ENCODE assay signal across 25 cellular contexts in genomic region chr19:39254539-39255345, GRCh38. TPM values are rescaled to one million over a fixed set of nuclear protein-coding genes. Genes with fewer than 3 reads are reported as not detected.
A peak's percentile ranks its signal among the peaks of the same experiment; 100 is the strongest.
DNase-seq lines count a peak whose midpoint lies in the region; ATAC-seq and TF ChIP-seq lines count a peak whose summit lies in the region.
"Had no signal": no experiment of that assay in that cellular context is flagged by ENCODE, and none has a peak within 500 bp of the region (broad histone marks: within the 10 kb centered on the region; RNA-seq: fewer than 3 reads in every experiment).

No MANE protein-coding gene starts in this region.

- no peak overlapping the region for H3K4ac ChIP-seq in neuronal stem cell (ENCODE audit: low read length)

- H3K14ac ChIP-seq in neuronal stem cell (ENCODE audit: low read length), result no peak overlapping the region

- no peaks in the 10 kb centered on the region for H3K79me1 ChIP-seq in neuronal stem cell (ENCODE audit: low read depth, low read length)

- H3K27me3 ChIP-seq in GM23338 (ENCODE audit: insufficient read depth) (peaks cover 35% of the 10 kb centered on the region), neuronal stem cell (ENCODE audit: control insufficient read depth in 3 of 3, insufficient read depth in 3 of 3, low read depth in 1 of 3, low read length in 3 of 3) (peaks cover 0 to 48% (median 9%) of the 10 kb centered on the region in 3 experiments)
- H3K27me3 ChIP-seq: BLaER1 treated with 17β-estradiol and CSF1 and Interleukin-3, amounts not matched to agents 10 nM and 100 nM had no signal

- no peaks in the 10 kb centered on the region; the same call in 2 of the 3 replicates for H3K4me1 Mint-ChIP-seq in GM23338
- H3K4me1 Mint-ChIP-seq in T-helper 2 cell treated with Interferon-gamma antibody and Interleukin-4, amounts not matched to agents 5 μg/mL and 100 μg/mL, for 36 hours (ENCODE audit: low read depth), result peaks cover 3% of the 10 kb centered on the region

- H2AFZ ChIP-seq in GM23338 (no peak overlapping the region; the same call in 1 of the 2 replicates), neuronal stem cell (ENCODE audit: low read length) (no peak overlapping the region)

- no peak overlapping the region for H3K18ac ChIP-seq in neuronal stem cell (ENCODE audit: low read length)

- H3F3A ChIP-seq in GM23338 (replicated peaks; ENCODE audit: low read depth), result no peaks in the 10 kb centered on the region

- no peak overlapping the region for H3K4me2 ChIP-seq in GM23338
- no peak overlapping the region for H3K4me2 ChIP-seq in neuronal stem cell (ENCODE audit: insufficient read depth, low read length, poor library complexity, severe bottlenecking)

- H4K91ac ChIP-seq in neuronal stem cell (ENCODE audit: low read depth, low read length, poor library complexity), result no peak overlapping the region

- H3K4me3 Mint-ChIP-seq in GM23338, result no peak overlapping the region
- H3K4me3 Mint-ChIP-seq in T-helper 2 cell treated with Interferon-gamma antibody and Interleukin-4, amounts not matched to agents 5 μg/mL and 100 μg/mL, for 36 hours, result no peak overlapping the region
- H3K4me3 Mint-ChIP-seq: CD4-positive, alpha-beta T cell; HFFc6 had no signal

- no peak overlapping the region for H4K8ac ChIP-seq in neuronal stem cell (ENCODE audit: low read depth, low read length)

- H3K9ac ChIP-seq in neuronal stem cell (ENCODE audit: low read depth, low read length, poor library complexity), result no peak overlapping the region
- H3K9ac ChIP-seq: BLaER1 treated with 17β-estradiol and CSF1 and Interleukin-3, amounts not matched to agents 10 nM and 100 nM had no signal

- H3K36me3 ChIP-seq in GM23338 (ENCODE audit: insufficient read depth) (no peaks in the 10 kb centered on the region), neuronal stem cell (replicated peaks in 1 of 2; ENCODE audit: control insufficient read depth in 2 of 2, insufficient read depth in 2 of 2, low read length in 2 of 2) (no peaks in the 10 kb centered on the region)
- H3K36me3 ChIP-seq: BLaER1 treated with 17β-estradiol and CSF1 and Interleukin-3, amounts not matched to agents 10 nM and 100 nM had no signal

- peaks cover 2% of the 10 kb centered on the region; the same call in 1 of the 2 replicates for H4K20me1 ChIP-seq in GM23338 (replicated peaks; ENCODE audit: insufficient read depth)
- H4K20me1 ChIP-seq: BLaER1 treated with 17β-estradiol and CSF1 and Interleukin-3, amounts not matched to agents 10 nM and 100 nM had no signal

- H3K79me2 ChIP-seq in GM23338 (replicated peaks; ENCODE audit: insufficient read depth), result no peaks in the 10 kb centered on the region

- no peak overlapping the region for H2BK5ac ChIP-seq in neuronal stem cell (ENCODE audit: low read length)

- no peak overlapping the region for H3K27ac Mint-ChIP-seq in GM23338
- H3K27ac Mint-ChIP-seq in T-helper 2 cell treated with Interferon-gamma antibody and Interleukin-4, amounts not matched to agents 5 μg/mL and 100 μg/mL, for 36 hours, result no peak overlapping the region
- H3K27ac Mint-ChIP-seq: CD4-positive, alpha-beta T cell; HFFc6 had no signal

- DNase-seq in GM23338 (ENCODE audit: low spot score), result no peak
- DNase-seq in SW480 (ENCODE audit: low spot score), result peak; percentile 16
- peak; percentile 48 to 75 for DNase-seq in erythroblast (lab: John Stamatoyannopoulos, UW)
- no peak for DNase-seq in neuronal stem cell (ENCODE audit: low spot score)
- DNase-seq in COR-L47 (lab: John Stamatoyannopoulos, UW), result no peak
- no peak for DNase-seq in T-helper 2 cell treated with Interferon-gamma antibody and Interleukin-4, amounts not matched to agents 5 μg/mL and 100 μg/mL, for 36 hours (ENCODE audit: low spot score)
- DNase-seq: CD4-positive, alpha-beta T cell; H7; HFFc6; Karpas-422; MV-4-11; NCI-H1105; NCI-H146; NCI-H2029 treated with DMSO at 0.1 percent for 48 hours; NCI-H446 treated with DMSO at 0.1 percent for 48 hours; NCI-H526; NCI-H82; SHP77 treated with DMSO at 0.1 percent for 48 hours had no signal

- H3K9me3 Mint-ChIP-seq in GM23338, result no peaks in the 10 kb centered on the region; the same call in 1 of the 3 replicates
- no peaks in the 10 kb centered on the region for H3K9me3 Mint-ChIP-seq in T-helper 2 cell treated with Interferon-gamma antibody and Interleukin-4, amounts not matched to agents 5 μg/mL and 100 μg/mL, for 36 hours
- H3K9me3 Mint-ChIP-seq: CD4-positive, alpha-beta T cell; HFFc6 had no signal

- no peak overlapping the region for H3K4me3 ChIP-seq in GM23338
- no peak overlapping the region for H3K4me3 ChIP-seq in neuronal stem cell (ENCODE audit: low read length in 2 of 2)
- H3K4me3 ChIP-seq: BLaER1 treated with 17β-estradiol and CSF1 and Interleukin-3, amounts not matched to agents 10 nM and 100 nM had no signal

- no peak overlapping the region for H2BK120ac ChIP-seq in neuronal stem cell (ENCODE audit: low read depth, low read length)

- no peaks in the 10 kb centered on the region for H3K9me3 ChIP-seq in neuronal stem cell (replicated peaks in 1 of 2; ENCODE audit: control insufficient read depth in 2 of 2, insufficient read depth in 1 of 2, low read depth in 1 of 2, low read length in 2 of 2)

- WGBS in neuronal stem cell (ENCODE audit: extremely low coverage in 2 of 2, insufficient read length in 2 of 2, insufficient replicate concordance in 1 of 2), 2 donors, result no CpG with 5 or more reads among the region's 29 CpGs

- no peak for TF ChIP-seq CTCF in GM23338 (conservative IDR thresholded peaks at IDR 0.05; ENCODE audit: low read depth in 2 of 2)

- H3K27ac ChIP-seq in GM23338 (ENCODE audit: low read depth), result no peak overlapping the region
- no peak overlapping the region for H3K27ac ChIP-seq in neuronal stem cell (replicated peaks; ENCODE audit: low read length)
- H3K27ac ChIP-seq: BLaER1 treated with 17β-estradiol and CSF1 and Interleukin-3, amounts not matched to agents 10 nM and 100 nM had no signal

- H3K4me1 ChIP-seq in GM23338 (ENCODE audit: insufficient read depth), result no peaks in the 10 kb centered on the region
- H3K4me1 ChIP-seq in neuronal stem cell (ENCODE audit: control insufficient read depth in 2 of 2, insufficient read depth in 1 of 2, low read depth in 1 of 2, low read length in 2 of 2), result peaks cover 0 to 6% of the 10 kb centered on the region in 2 donors

- H3K36me3 Mint-ChIP-seq in GM23338 (ENCODE audit: low read depth), result no peaks in the 10 kb centered on the region
- no peaks in the 10 kb centered on the region for H3K36me3 Mint-ChIP-seq in T-helper 2 cell treated with Interferon-gamma antibody and Interleukin-4, amounts not matched to agents 5 μg/mL and 100 μg/mL, for 36 hours (ENCODE audit: low read depth)

- ATAC-seq in GM23338, result peak; percentile 38; the same call in 1 of the 3 replicates
- no peak for ATAC-seq in HG03095 (IDR thresholded peaks at IDR 0.05; ENCODE audit: unreplicated experiment)
- no peak for ATAC-seq in HG03039 (IDR thresholded peaks at IDR 0.05; ENCODE audit: unreplicated experiment)
- ATAC-seq: Panc1 had no signal

- H2AK5ac ChIP-seq in neuronal stem cell (ENCODE audit: low read depth, low read length), result no peak overlapping the region

- TF ChIP-seq POLR2A in erythroblast (IDR thresholded peaks at IDR 0.05; ENCODE audit: low read length), result no peak

- H3K9me2 ChIP-seq in GM23338 (ENCODE audit: insufficient read depth), result no peaks in the 10 kb centered on the region

- H3K27me3 Mint-ChIP-seq in GM23338 (ENCODE audit: insufficient read depth, low read depth, poor library complexity), result peaks cover 28% of the 10 kb centered on the region
- peaks cover 14% of the 10 kb centered on the region for H3K27me3 Mint-ChIP-seq in T-helper 2 cell treated with Interferon-gamma antibody and Interleukin-4, amounts not matched to agents 5 μg/mL and 100 μg/mL, for 36 hours (ENCODE audit: low read depth)

- peak overlapping the region; percentile 2 for H3K23ac ChIP-seq in neuronal stem cell (ENCODE audit: low read depth, low read length, poor library complexity)

- H2BK12ac ChIP-seq in neuronal stem cell (ENCODE audit: low read length), result no peak overlapping the region

- H2BK15ac ChIP-seq in neuronal stem cell (ENCODE audit: low read length), result no peak overlapping the region

TF ChIP-seq in GM23338, 12 proteins besides CTCF, POLR2A, EP300 and RAD21 (continues in another document):
- TF ChIP-seq EZH2 (IDR thresholded peaks at IDR 0.05; ENCODE audit: low read depth, unreplicated experiment), result no peak
- TF ChIP-seq STAT1 (IDR thresholded peaks at IDR 0.05; ENCODE audit: unreplicated experiment), result no peak
- no peak for TF ChIP-seq ZNF114 (CRISPR knock-in tag; IDR thresholded peaks at IDR 0.05)
- TF ChIP-seq EZH2phosphoT487 (IDR thresholded peaks at IDR 0.05; ENCODE audit: unreplicated experiment), result no peak
- no peak for TF ChIP-seq CREB1 (CRISPR knock-in tag; IDR thresholded peaks at IDR 0.05; ENCODE audit: low read depth)
- no peak for TF ChIP-seq ZNF331 (CRISPR knock-in tag; IDR thresholded peaks at IDR 0.05; ENCODE audit: low read depth)
- TF ChIP-seq POLR2AphosphoS5 (IDR thresholded peaks at IDR 0.05; ENCODE audit: low read depth), result no peak

RNA-seq across cellular contexts. Expression of gene IFNL4, which starts 6.1 kb away (rescaled TPM):
- total RNA-seq in GM23338 (2014; rRNA removed; shearing (Covaris generic)), result not detected in 2 replicates
- polyA plus RNA-seq in GM23338 (2016; fragmentation: Nextera tagmentation; extraction: Ambion mirVana), result not detected in 2 replicates
- polyA plus RNA-seq in neuronal stem cell (2013, experiment 1 of 2), result 0.03 TPM
- 0.03 TPM for polyA plus RNA-seq in neuronal stem cell (2013, experiment 2 of 2)
- total RNA-seq: CD4-positive, alpha-beta T cell; H7; HFFc6; OCI-LY7; T-helper 1 cell treated with Interleukin-12 subunit alpha and Interleukin-12 subunit beta and Interleukin-4 antibody, amounts not matched to agents 30 ng/mL and 1 ng/mL, for 36 hours had no signal
- polyA plus RNA-seq: AG04450 had no signal

RNA-seq across cellular contexts. Expression of gene IFNL3, which starts 9.9 kb away (rescaled TPM):
- total RNA-seq in GM23338 (2014; rRNA removed; shearing (Covaris generic)), result not detected in 2 replicates
- not detected in 2 replicates for polyA plus RNA-seq in GM23338 (2016; fragmentation: Nextera tagmentation; extraction: Ambion mirVana)
- polyA plus RNA-seq in neuronal stem cell (2013, experiment 1 of 2), result not detected
- polyA plus RNA-seq in neuronal stem cell (2013, experiment 2 of 2), result 0.06 TPM
- total RNA-seq: CD4-positive, alpha-beta T cell; H7; HFFc6; OCI-LY7; T-helper 1 cell treated with Interleukin-12 subunit alpha and Interleukin-12 subunit beta and Interleukin-4 antibody, amounts not matched to agents 30 ng/mL and 1 ng/mL, for 36 hours had no signal
- polyA plus RNA-seq: AG04450 had no signal

RNA-seq across cellular contexts. Expression of gene IFNL2, which starts 13.5 kb away (rescaled TPM):
- total RNA-seq in GM23338 (2014; rRNA removed; shearing (Covaris generic)), result not detected in 2 replicates
- polyA plus RNA-seq in GM23338 (2016; fragmentation: Nextera tagmentation; extraction: Ambion mirVana), result not detected in 2 replicates
- not detected for polyA plus RNA-seq in neuronal stem cell (2013, experiment 1 of 2)
- not detected for polyA plus RNA-seq in neuronal stem cell (2013, experiment 2 of 2)
- total RNA-seq: CD4-positive, alpha-beta T cell; H7; HFFc6; OCI-LY7; T-helper 1 cell treated with Interleukin-12 subunit alpha and Interleukin-12 subunit beta and Interleukin-4 antibody, amounts not matched to agents 30 ng/mL and 1 ng/mL, for 36 hours had no signal
- polyA plus RNA-seq: AG04450 had no signal

RNA-seq across cellular contexts. Expression of gene IFNL1, which starts 41.5 kb away (rescaled TPM):
- total RNA-seq in GM23338 (2014; rRNA removed; shearing (Covaris generic)), result not detected in 2 replicates
- not detected in 2 replicates for polyA plus RNA-seq in GM23338 (2016; fragmentation: Nextera tagmentation; extraction: Ambion mirVana)
- polyA plus RNA-seq in neuronal stem cell (2013, experiment 1 of 2), result not detected
- not detected for polyA plus RNA-seq in neuronal stem cell (2013, experiment 2 of 2)
- total RNA-seq: CD4-positive, alpha-beta T cell; H7; HFFc6; OCI-LY7; T-helper 1 cell treated with Interleukin-12 subunit alpha and Interleukin-12 subunit beta and Interleukin-4 antibody, amounts not matched to agents 30 ng/mL and 1 ng/mL, for 36 hours had no signal
- polyA plus RNA-seq: AG04450 had no signal

RNA-seq across cellular contexts. Expression of gene SYCN, which starts 50.7 kb away (rescaled TPM):
- not detected in 2 replicates for total RNA-seq in GM23338 (2014; rRNA removed; shearing (Covaris generic))
- polyA plus RNA-seq in GM23338 (2016; fragmentation: Nextera tagmentation; extraction: Ambion mirVana), result not detected in 2 replicates
- not detected for polyA plus RNA-seq in neuronal stem cell (2013, experiment 1 of 2)
- not detected for polyA plus RNA-seq in neuronal stem cell (2013, experiment 2 of 2)
- total RNA-seq: CD4-positive, alpha-beta T cell; H7; HFFc6; OCI-LY7; T-helper 1 cell treated with Interleukin-12 subunit alpha and Interleukin-12 subunit beta and Interleukin-4 antibody, amounts not matched to agents 30 ng/mL and 1 ng/mL, for 36 hours had no signal
- polyA plus RNA-seq: AG04450 had no signal

Comparison
In these comparisons a context has a peak if more than half of its experiments do, and no peak if none do; other contexts are left out.
1. DNase-seq: peak in SW480 (single experiment) and erythroblast (2 of 2); none in GM23338 (single experiment), neuronal stem cell (single experiment), COR-L47 (single experiment) and T-helper 2 cell treated with Interferon-gamma antibody and Interleukin-4, amounts not matched to agents 5 μg/mL and 100 μg/mL, for 36 hours (single experiment).